8 cellular contexts compared by ENCODE assay signal in the genomic region with DNA sequence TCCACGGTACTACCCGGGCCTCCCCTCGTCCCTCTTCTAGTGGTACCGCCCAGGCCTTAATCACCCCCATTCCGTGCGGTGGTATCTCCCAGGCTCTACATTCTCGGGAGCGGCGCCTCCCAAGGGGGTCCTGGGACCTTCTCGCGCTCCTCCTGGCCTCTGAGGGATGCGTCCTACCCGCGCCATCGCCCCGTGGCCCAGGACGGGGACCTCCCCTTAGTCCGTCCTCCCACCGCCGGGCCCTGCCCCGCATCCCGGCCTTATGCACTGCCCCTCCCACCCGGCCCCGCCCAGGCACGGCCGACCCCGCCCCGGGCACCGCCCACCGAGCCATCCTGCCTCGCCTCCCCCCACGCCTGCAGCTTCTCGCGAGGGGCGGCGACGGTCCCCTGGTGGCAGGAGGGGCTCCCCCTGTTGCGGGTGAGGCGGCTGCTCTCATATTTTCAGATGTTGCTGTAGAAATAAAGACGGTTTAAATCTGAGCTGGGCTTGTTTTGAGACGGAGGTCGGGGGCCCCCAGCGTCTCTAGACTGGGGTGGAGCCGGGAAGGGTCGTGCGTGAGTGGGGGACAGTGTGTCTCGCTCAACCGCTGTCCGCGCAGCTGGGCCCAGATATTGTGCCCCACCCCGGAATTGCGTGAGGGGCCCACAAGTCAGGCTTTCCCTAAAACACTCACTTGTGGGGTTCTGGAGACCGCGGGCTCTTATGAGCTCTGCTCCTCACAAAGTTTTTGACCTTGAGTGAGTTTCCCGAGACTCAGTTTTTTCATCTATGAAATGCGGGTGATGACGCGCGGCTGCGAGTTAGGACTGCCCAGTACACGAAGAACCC. TPM values are rescaled to one million over a fixed set of nuclear protein-coding genes. Genes with fewer than 3 reads are reported as not detected.
DNase-seq lines count a peak whose midpoint lies in the region; ATAC-seq and TF ChIP-seq lines count a peak whose summit lies in the region.

No MANE protein-coding gene starts in this region.

- H3K4me1 Mint-ChIP-seq in activated CD4-positive, alpha-beta T cell treated with anti-CD3 and anti-CD28 coated beads for 36 hours, result peaks cover 28% of the 10 kb centered on the region

- H3K9me3 Mint-ChIP-seq in activated CD4-positive, alpha-beta T cell treated with anti-CD3 and anti-CD28 coated beads for 36 hours (ENCODE audit: low read depth), result no peaks in the 10 kb centered on the region

- TF ChIP-seq CTCF in choroid plexus epithelial cell (conservative IDR thresholded peaks at IDR 0.05; ENCODE audit: low read depth, low read length), result no peak

- H3K27me3 ChIP-seq in layer of hippocampus (ENCODE audit: control insufficient read depth, insufficient read depth, low read length), result no peaks in the 10 kb centered on the region

- peaks cover 41% of the 10 kb centered on the region for H3K36me3 Mint-ChIP-seq in activated CD4-positive, alpha-beta T cell treated with anti-CD3 and anti-CD28 coated beads for 36 hours (ENCODE audit: low read depth)

- no peaks in the 10 kb centered on the region for H3K27me3 Mint-ChIP-seq in activated CD4-positive, alpha-beta T cell treated with anti-CD3 and anti-CD28 coated beads for 36 hours

- DNase-seq in NCI-H2029 (lab: John Stamatoyannopoulos, UW) (peak; percentile 65), NCI-H2029 treated with DMSO at 0.1 percent for 48 hours (lab: John Stamatoyannopoulos, UW) (no peak), NCI-H2196 treated with DMSO at 0.1 percent for 48 hours (lab: John Stamatoyannopoulos, UW; ENCODE audit: unreplicated experiment) (peak; percentile 35), choroid plexus epithelial cell (ENCODE audit: low read depth) (peak; percentile 92)
- DNase-seq in activated CD4-positive, alpha-beta T cell treated with anti-CD3 and anti-CD28 coated beads for 36 hours, result peak; percentile 96
- peak; percentile 62 to 77 for DNase-seq in stimulated activated CD4-positive, alpha-beta T cell treated with anti-CD3 and anti-CD28 coated beads, Interleukin-1b, Interleukin-23, amount 100 ng/mL, for 1 hour (ENCODE audit: low read depth in 2 of 2)

- H3K4me3 Mint-ChIP-seq in activated CD4-positive, alpha-beta T cell treated with anti-CD3 and anti-CD28 coated beads for 36 hours, result peak overlapping the region; percentile 100

- peak overlapping the region; percentile 72 for H3K4me3 ChIP-seq in choroid plexus epithelial cell (ENCODE audit: low read depth, low read length)

- peak overlapping the region; percentile 97 for H3K27ac Mint-ChIP-seq in activated CD4-positive, alpha-beta T cell treated with anti-CD3 and anti-CD28 coated beads for 36 hours

- intact Hi-C loops in activated CD4-positive, alpha-beta T cell treated with anti-CD3 and anti-CD28 coated beads for 36 hours (cut with DNase I, micrococcal nuclease), result loop anchor here (1.0 to 5.0 kb wide), 21 partner anchors 11 to 1490 kb away; a partner anchor contains a TSS

- POLR2A ChIA-PET in activated CD4-positive, alpha-beta T cell treated with anti-CD3 and anti-CD28 coated beads for 36 hours (lab: Charles Lee), result interaction anchor here (0.6 to 1.6 kb wide), 4 partner anchors 15 to 770 kb away, joined by 3 to 5 read pairs (median 3); a partner anchor contains a TSS

- peak; percentile 37 for ATAC-seq in HG02884 (IDR thresholded peaks at IDR 0.05; ENCODE audit: unreplicated experiment)
- ATAC-seq in activated CD4-positive, alpha-beta T cell treated with anti-CD3 and anti-CD28 coated beads for 36 hours, result peak; percentile 61

- peak overlapping the region; percentile 99 for H3K27ac ChIP-seq in layer of hippocampus (ENCODE audit: low read depth, low read length)

- CTCF ChIA-PET in activated CD4-positive, alpha-beta T cell treated with anti-CD3 and anti-CD28 coated beads for 36 hours (lab: Charles Lee), result interaction anchor here (0.6 to 4.2 kb wide), 8 partner anchors 14 to 383 kb away, joined by 3 to 26 read pairs (median 4); a partner anchor contains a TSS

RNA-seq across cellular contexts. Expression of a gene that starts 0.8 kb away (rescaled TPM):
- total RNA-seq in activated CD4-positive, alpha-beta T cell treated with anti-CD3 and anti-CD28 coated beads for 36 hours, result 100 to 1,000 TPM; 114 to 147 TPM

RNA-seq across cellular contexts. Expression of a gene that starts 10.1 kb away (rescaled TPM):
- total RNA-seq in activated CD4-positive, alpha-beta T cell treated with anti-CD3 and anti-CD28 coated beads for 36 hours, result 10 to 100 TPM; 28.2 to 29.4 TPM

RNA-seq across cellular contexts. Expression of a gene that starts 10.4 kb away (rescaled TPM):
- total RNA-seq in activated CD4-positive, alpha-beta T cell treated with anti-CD3 and anti-CD28 coated beads for 36 hours, result 1 to 10 TPM; 1.3 to 1.6 TPM

RNA-seq across cellular contexts. Expression of a gene that starts 21.3 kb away (rescaled TPM):
- total RNA-seq in activated CD4-positive, alpha-beta T cell treated with anti-CD3 and anti-CD28 coated beads for 36 hours, result 10 to 100 TPM; 47.5 to 49.8 TPM

RNA-seq across cellular contexts. Expression of a gene that starts 24.1 kb away (rescaled TPM):
- not detected for total RNA-seq in activated CD4-positive, alpha-beta T cell treated with anti-CD3 and anti-CD28 coated beads for 36 hours
